ENCODE assay signal across 8 cellular contexts in the genomic region with DNA sequence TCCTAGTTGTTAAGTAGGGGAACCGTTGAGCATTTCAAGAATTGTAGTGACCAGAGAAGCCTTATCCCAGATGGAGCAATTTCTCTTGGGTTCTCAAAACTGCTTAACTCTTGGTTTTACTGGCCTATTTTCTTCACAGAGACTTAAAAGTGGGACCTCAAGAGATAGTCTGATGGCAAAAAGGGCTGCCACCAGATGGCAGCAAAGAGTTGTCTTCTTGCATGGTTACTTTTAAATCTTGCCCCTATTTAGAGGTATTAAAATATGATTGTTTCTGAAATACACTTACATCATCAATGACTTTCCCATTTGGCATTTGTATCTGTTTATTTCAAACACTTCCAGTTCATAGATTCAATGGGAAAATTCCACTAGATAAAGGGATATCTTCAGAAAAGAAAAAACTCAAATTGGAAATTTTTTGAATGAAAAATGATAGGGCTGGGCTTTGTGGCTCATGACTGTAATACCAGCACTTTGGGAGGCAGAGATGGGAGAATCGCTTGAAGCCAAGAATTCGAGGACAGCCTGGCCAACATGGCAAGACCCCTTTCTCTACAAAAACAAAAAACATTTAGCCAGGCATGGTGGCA.
DNase-seq lines count a peak whose midpoint lies in the region; ATAC-seq, FAIRE-seq and TF ChIP-seq lines count a peak whose summit lies in the region.

No MANE protein-coding gene starts in this region.

- H3K9ac ChIP-seq in kidney (ENCODE audit: low read length in 2 of 2), result no peak overlapping the region

- in situ Hi-C loops in T47D (cut with HindIII; ENCODE audit: low pct_unique_long_range_greater_than_20kb, low sequenced_read_pairs), result no loop called here

- TF ChIP-seq CTCF in kidney (IDR thresholded peaks at IDR 0.05; ENCODE audit: borderline replicate concordance, extremely low read depth, insufficient read depth), result peak; percentile 40

- ATAC-seq in HG03159 (IDR thresholded peaks at IDR 0.05; ENCODE audit: unreplicated experiment) (peak; percentile 66), GM18858 (IDR thresholded peaks at IDR 0.05; ENCODE audit: unreplicated experiment) (no peak)

- H3K36me3 ChIP-seq in kidney (ENCODE audit: control insufficient read depth in 1 of 2, insufficient read depth in 2 of 2, low read length in 2 of 2), result no peaks in the 10 kb centered on the region

- H3K9me3 ChIP-seq in kidney (ENCODE audit: control insufficient read depth in 1 of 2, low read length in 2 of 2), result no peaks in the 10 kb centered on the region

- H3K4me3 ChIP-seq in kidney (ENCODE audit: low read length in 2 of 2), result no peak overlapping the region

- DNase-seq in activated effector memory CD4-positive, alpha-beta T cell treated with anti-CD3 and anti-CD28 coated beads, Interleukin-2, amount 50 U/mL, for 16 hours, result peak; percentile 60
- no peak for DNase-seq in activated effector memory CD4-positive, alpha-beta T cell treated with Interleukin-2 at 50 U/mL for 16 hours
- peak; percentile 49 for DNase-seq in NCI-H774 (lab: John Stamatoyannopoulos, UW)
- DNase-seq in T47D (ENCODE audit: low read depth in 1 of 2, low spot score in 1 of 2), result peak; percentile 60 to 78
- peak; percentile 57 for DNase-seq in kidney
- peak in 2 of 3 donors; percentile 8 to 10 for DNase-seq in stimulated activated CD4-positive, alpha-beta T cell treated with anti-CD3 and anti-CD28 coated beads, TNF-alpha, amount 100 ng/mL, for 48 hours (ENCODE audit: low read depth in 3 of 3)

- H3K27ac ChIP-seq in kidney (ENCODE audit: low read depth in 2 of 2, low read length in 2 of 2), result no peak overlapping the region

- intact Hi-C loops in kidney (cut with DNase I), result loop anchor here (5.0 kb wide), 1 partner anchor 300 kb away; no protein-coding TSS in a partner anchor

- FAIRE-seq in kidney (lab: Jason Lieb, UNC), result peak; percentile 21

- H3K4me1 ChIP-seq in kidney (ENCODE audit: control insufficient read depth in 1 of 2, insufficient read depth in 1 of 2, low read depth in 1 of 2, low read length in 2 of 2), result no peaks in the 10 kb centered on the region
